7 cellular contexts compared by ENCODE assay signal in the genomic region with DNA sequence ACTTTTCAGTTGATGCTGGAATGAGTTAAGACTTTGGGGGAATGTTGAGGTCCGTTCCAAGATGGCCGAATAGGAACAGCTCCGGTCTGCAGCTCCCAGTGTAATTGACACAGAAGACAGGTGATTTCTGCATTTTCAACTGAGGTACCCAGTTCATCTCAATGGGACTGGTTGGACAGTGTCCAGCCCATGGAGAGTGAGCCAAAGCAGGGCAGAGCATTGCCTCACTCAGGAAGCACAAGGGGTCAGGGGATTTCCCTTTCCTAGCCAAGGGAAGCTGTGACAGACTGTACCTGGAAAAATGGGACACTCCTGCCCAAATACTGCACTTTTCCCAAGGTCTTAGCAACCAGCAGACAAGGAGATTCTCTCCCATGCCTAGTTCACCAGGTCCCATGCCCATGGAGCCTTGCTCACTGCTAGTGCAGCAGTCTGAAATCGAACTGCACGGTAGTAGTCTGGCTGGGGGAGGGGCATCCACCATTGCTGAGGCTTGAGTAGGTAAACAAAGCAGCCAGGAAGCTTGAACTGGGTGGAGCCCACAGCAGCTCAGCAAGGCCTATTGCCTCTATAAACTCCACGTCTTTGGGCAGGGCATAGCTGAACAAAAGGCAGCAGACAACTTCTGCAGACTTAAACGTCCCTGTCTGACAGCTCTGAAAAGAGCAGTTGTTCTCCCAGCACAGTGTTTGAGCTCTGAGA.
DNase-seq lines count a peak whose midpoint lies in the region; ATAC-seq and TF ChIP-seq lines count a peak whose summit lies in the region.
"Not testable (repeated sequence)": the region's sequence is repeated elsewhere in the genome, so short reads cannot be mapped to it uniquely, and the experiment has no call there.

No MANE protein-coding gene starts in this region.

- not testable (repeated sequence) for H3K9ac ChIP-seq in colonic mucosa (ENCODE audit: low read depth in 2 of 2, low read length in 2 of 2); mucosa of rectum (ENCODE audit: low read depth in 1 of 2, low read length in 2 of 2)

- WGBS in right lobe of liver (ENCODE audit: insufficient coverage, low coverage, low lambda C conversion rate, missing lambda C conversion rate), result 47% methylated on average over 3 of the region's 7 CpGs

- H3K36me3 ChIP-seq in colonic mucosa; right lobe of liver; mucosa of rectum (ENCODE audit: control insufficient read depth in 2 of 2, insufficient read depth in 2 of 2, low read length in 2 of 2): not testable (repeated sequence)

- H3K9me3 ChIP-seq in colonic mucosa; right lobe of liver; mucosa of rectum (ENCODE audit: control insufficient read depth in 2 of 2, low read length in 2 of 2): not testable (repeated sequence)

- DNase-seq in DMS53 treated with DMSO at 0.1 percent for 48 hours (lab: John Stamatoyannopoulos, UW; ENCODE audit: unreplicated experiment) (peak; percentile 59), NCI-H510A treated with DMSO at 0.1 percent for 48 hours (lab: John Stamatoyannopoulos, UW) (peak; percentile 37), SHP77 treated with DMSO at 0.1 percent for 48 hours (lab: John Stamatoyannopoulos, UW) (peak; percentile 88), colonic mucosa (peak; percentile 54), left lobe of liver (ENCODE audit: low spot score) (peak; percentile 74), right lobe of liver (peak; percentile 62 to 79 (median 71))

- H3K4me1 ChIP-seq in colonic mucosa; right lobe of liver; mucosa of rectum (ENCODE audit: control insufficient read depth in 2 of 2, insufficient read depth in 2 of 2, low read length in 2 of 2): not testable (repeated sequence)

- intact Hi-C loops in colonic mucosa (cut with DNase I); right lobe of liver (cut with DNase I): not testable (repeated sequence)

- H3K27me3 ChIP-seq in colonic mucosa; right lobe of liver; mucosa of rectum (ENCODE audit: control insufficient read depth in 2 of 2, insufficient read depth in 2 of 2, low read length in 2 of 2): not testable (repeated sequence)

- not testable (repeated sequence) for TF ChIP-seq POLR2A in right lobe of liver (IDR thresholded peaks at IDR 0.05)

- ATAC-seq in left lobe of liver (peak; percentile 80), right lobe of liver (peak; percentile 27 to 95 (median 84))

- H3K27ac ChIP-seq in colonic mucosa, result peak overlapping the region; percentile 24
- peak overlapping the region in 1 of 3 donors; percentile 54 for H3K27ac ChIP-seq in right lobe of liver
- H3K27ac ChIP-seq in mucosa of rectum (ENCODE audit: low read depth in 2 of 2, low read length in 2 of 2), result peak overlapping the region; percentile 32 to 57

- TF ChIP-seq CTCF in colonic mucosa (IDR thresholded peaks at IDR 0.05); right lobe of liver (IDR thresholded peaks at IDR 0.05): not testable (repeated sequence)

- not testable (repeated sequence) for H3K4me3 ChIP-seq in colonic mucosa; right lobe of liver; mucosa of rectum (ENCODE audit: low read length in 2 of 2)

Comparison
In these comparisons a context has a peak if more than half of its experiments do, and no peak if none do; other contexts are left out.
1. DNase-seq: peak in every context shown above with its lines; median percentile 88 in SHP77 treated with DMSO at 0.1 percent for 48 hours; 74 in left lobe of liver; 71 in right lobe of liver; 59 in DMS53 treated with DMSO at 0.1 percent for 48 hours; 54 in colonic mucosa; 37 in NCI-H510A treated with DMSO at 0.1 percent for 48 hours.